ENCODE assay signal across 20 cellular contexts in genomic region chr2:216098687-216099334, GRCh38.
"Had no signal": no experiment of that assay in that cellular context is flagged by ENCODE, and none has a peak within 500 bp of the region (broad histone marks: within the 10 kb centered on the region; RNA-seq: fewer than 3 reads in every experiment).

No MANE protein-coding gene starts in this region.

- H3K9me3 ChIP-seq: pancreas, suprapubic skin, thyroid gland, upper lobe of left lung had no signal

- DNase-seq: caudate nucleus; effector CD4-positive, alpha-beta T cell; foreskin melanocyte; head of caudate nucleus; hippocampal formation; left colon; mammary epithelial cell; naive thymus-derived CD8-positive, alpha-beta T cell; nucleus accumbens; pancreas; right cardiac atrium; stimulated activated CD4-positive, alpha-beta T cell treated with anti-CD3 and anti-CD28 coated beads, Interleukin-2, amount 100 ng/mL, for 24 hours; stimulated activated CD4-positive, alpha-beta T cell treated with anti-CD3 and anti-CD28 coated beads, Interleukin-4, amount 100 ng/mL, for 4 hours; stimulated activated naive CD4-positive, alpha-beta T cell; thyroid gland; upper lobe of left lung had no signal

- FAIRE-seq: pancreas had no signal

- H3K27me3 Mint-ChIP-seq: progenitor cell of endocrine pancreas had no signal

- H3K4me3 Mint-ChIP-seq: naive thymus-derived CD8-positive, alpha-beta T cell; neural crest cell had no signal

- H3K27ac Mint-ChIP-seq: naive thymus-derived CD8-positive, alpha-beta T cell; progenitor cell of endocrine pancreas had no signal

- ATAC-seq: left colon; naive thymus-derived CD8-positive, alpha-beta T cell; pancreas had no signal

- H3K4me1 Mint-ChIP-seq: neural crest cell had no signal

- H3K4me3 ChIP-seq: coronary artery, pancreas, suprapubic skin, thyroid gland, upper lobe of left lung had no signal

- H3K36me3 ChIP-seq: pancreas, suprapubic skin, thyroid gland, upper lobe of left lung had no signal

- H3K9me3 Mint-ChIP-seq: naive thymus-derived CD8-positive, alpha-beta T cell; neural crest cell had no signal

- H3K27ac ChIP-seq: coronary artery, pancreas, suprapubic skin, thyroid gland, upper lobe of left lung had no signal

- H3K27me3 ChIP-seq: suprapubic skin, thyroid gland, upper lobe of left lung had no signal

- H3K4me1 ChIP-seq: pancreas, suprapubic skin, upper lobe of left lung had no signal
